Comparison of ENCODE assay signal across 1 cellular context in genomic region chr6:53578371-53578770, GRCh38.
TF ChIP-seq lines count a peak whose summit lies in the region.

No MANE protein-coding gene starts in this region.

TF ChIP-seq in K562, 482 proteins besides CTCF, POLR2A, EP300 and RAD21 (continued from another document):
- TF ChIP-seq BACH1 (tag; IDR thresholded peaks at IDR 0.05) (no peak), RBM14 (IDR thresholded peaks at IDR 0.05; ENCODE audit: borderline replicate concordance, insufficient read depth, low read depth, low read length) (no peak), FOXJ2 (tag; IDR thresholded peaks at IDR 0.05) (peak; percentile 75), ZNF232 (CRISPR knock-in tag; IDR thresholded peaks at IDR 0.05) (no peak), KLF16 (IDR thresholded peaks at IDR 0.05) (no peak), CREM (IDR thresholded peaks at IDR 0.05; ENCODE audit: low read depth) (0 out of 2 replicates have a peak, but pooled peaks have one; percentile 25), ZBTB2 (IDR thresholded peaks at IDR 0.05) (no peak)
